ENCODE assay signal across 19 cellular contexts in the genomic region with DNA sequence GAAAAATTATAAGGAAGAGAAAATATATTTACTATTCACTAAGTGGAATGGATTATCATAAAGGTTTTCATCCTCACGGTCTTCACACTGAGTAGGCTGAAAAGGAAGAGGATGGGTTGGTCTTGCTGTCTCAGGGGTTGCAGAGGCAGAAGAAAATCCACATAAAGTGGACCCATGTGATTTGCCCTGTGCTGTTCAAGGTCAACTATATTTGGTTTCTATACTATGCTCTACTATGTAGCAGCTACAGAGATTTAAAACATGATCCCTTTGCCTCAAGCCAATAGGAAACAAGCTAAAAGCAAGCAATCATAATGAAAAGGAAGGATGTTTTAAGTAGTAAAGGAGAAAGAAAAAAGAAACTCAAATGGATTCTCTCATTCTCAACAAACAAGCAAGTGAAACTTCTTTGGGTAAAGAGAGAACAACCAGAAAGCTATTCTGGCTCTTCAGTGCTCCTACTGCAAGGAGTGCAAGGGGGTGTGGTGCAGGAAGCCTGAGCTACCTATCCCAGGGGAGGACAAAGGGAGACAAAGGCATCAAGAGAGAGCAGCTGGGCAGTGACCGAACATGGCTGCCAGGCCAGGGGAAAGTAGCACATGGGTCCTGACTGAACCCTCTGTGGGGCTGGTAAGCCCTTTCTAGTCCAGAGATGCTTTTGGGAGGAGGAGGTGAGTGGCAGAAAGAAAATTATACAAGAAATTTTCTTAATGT. TPM values are rescaled to one million over a fixed set of nuclear protein-coding genes. Genes with fewer than 3 reads are reported as not detected.
A peak's percentile ranks its signal among the peaks of the same experiment; 100 is the strongest.
DNase-seq lines count a peak whose midpoint lies in the region; ATAC-seq, FAIRE-seq and TF ChIP-seq lines count a peak whose summit lies in the region.
"Had no signal": no experiment of that assay in that cellular context is flagged by ENCODE, and none has a peak within 500 bp of the region (broad histone marks: within the 10 kb centered on the region; RNA-seq: fewer than 3 reads in every experiment).

No MANE protein-coding gene starts in this region.

- no peak overlapping the region for H4K5ac ChIP-seq in mesendoderm (ENCODE audit: low read length)

- no peak overlapping the region for H2BK120ac ChIP-seq in mesendoderm (ENCODE audit: low read depth, low read length)

- H3K27ac ChIP-seq in SJCRH30 (no peak overlapping the region), mesendoderm (ENCODE audit: low read depth, low read length) (no peak overlapping the region)
- H3K27ac ChIP-seq: 22Rv1, thyroid gland had no signal

- ATAC-seq in HG02981 (IDR thresholded peaks at IDR 0.05; ENCODE audit: unreplicated experiment) (no peak), GM21737 (IDR thresholded peaks at IDR 0.05; ENCODE audit: unreplicated experiment) (no peak), GM21515 (IDR thresholded peaks at IDR 0.05; ENCODE audit: unreplicated experiment) (no peak)
- ATAC-seq: activated CD8-positive, alpha-beta memory T cell treated with anti-CD3 and anti-CD28 coated beads, Interleukin-2, amount 10 ng/mL, durations not matched to agents 7 days and 5 days; left lobe of liver had no signal

- no peaks in the 10 kb centered on the region for H3K9me3 ChIP-seq in SJCRH30 (replicated peaks)
- H3K9me3 ChIP-seq: HAP-1, thyroid gland had no signal

- no peaks in the 10 kb centered on the region for H3K36me3 ChIP-seq in SJCRH30
- H3K36me3 ChIP-seq in mesendoderm (ENCODE audit: control insufficient read depth, insufficient read depth, low read length): no peaks in the 10 kb centered on the region
- H3K36me3 ChIP-seq: HAP-1, thyroid gland had no signal

- H3K56ac ChIP-seq in mesendoderm (ENCODE audit: low read length): no peak overlapping the region

- DNase-seq in DMS 273 (lab: John Stamatoyannopoulos, UW; ENCODE audit: unreplicated experiment): peak; percentile 5
- no peak for DNase-seq in DMS 273 treated with DMSO at 0.1 percent for 48 hours (lab: John Stamatoyannopoulos, UW)
- DNase-seq in GM12891 (ENCODE audit: insufficient read length, low spot score): no peak
- peak; percentile 10 to 23 for DNase-seq in SJCRH30
- DNase-seq in mesendoderm: peak; percentile 6
- DNase-seq: activated CD8-positive, alpha-beta memory T cell treated with anti-CD3 and anti-CD28 coated beads, Interleukin-2, amount 10 ng/mL, durations not matched to agents 7 days and 5 days; activated gamma-delta T cell treated with Interleukin-2 at 50 U/mL for 16 hours; naive B cell; NCI-H2171; T-helper 2 cell; thyroid gland had no signal

- no peak overlapping the region for H4K8ac ChIP-seq in mesendoderm (ENCODE audit: low read depth, low read length)

- H3K27me3 ChIP-seq in SJCRH30: no peaks in the 10 kb centered on the region
- no peaks in the 10 kb centered on the region for H3K27me3 ChIP-seq in mesendoderm (ENCODE audit: insufficient read depth, low read length, poor library complexity)
- H3K27me3 ChIP-seq: thyroid gland had no signal

- H3K4me2 ChIP-seq in mesendoderm (ENCODE audit: low read length): no peak overlapping the region
- H3K4me2 ChIP-seq: smooth muscle cell had no signal

- WGBS in mesendoderm (ENCODE audit: extremely low coverage, insufficient coverage, low lambda C conversion rate): no CpG with 5 or more reads among the region's 2 CpGs

- H3K23ac ChIP-seq in mesendoderm (ENCODE audit: low read length): no peak overlapping the region

- no peaks in the 10 kb centered on the region for H3K79me2 ChIP-seq in mesendoderm (ENCODE audit: control insufficient read depth, insufficient read depth, low read length)

- H3K9ac ChIP-seq in mesendoderm (ENCODE audit: low read length): no peak overlapping the region

- H3K4me1 ChIP-seq in SJCRH30 (no peaks in the 10 kb centered on the region; the same call in 1 of the 2 replicates), mesendoderm (ENCODE audit: control insufficient read depth, low read depth, low read length) (no peaks in the 10 kb centered on the region)
- H3K4me1 ChIP-seq: HAP-1, thyroid gland had no signal

- no peak for TF ChIP-seq POLR2A in GM12891 (IDR thresholded peaks at IDR 0.05; ENCODE audit: low read depth, low read length)

- H3K79me1 ChIP-seq in mesendoderm (ENCODE audit: low read length): no peaks in the 10 kb centered on the region

- H2AK5ac ChIP-seq in mesendoderm (ENCODE audit: low read length): no peak overlapping the region

- H3K4ac ChIP-seq in mesendoderm (ENCODE audit: low read depth, low read length): no peak overlapping the region

- FAIRE-seq in GM12891 (lab: Jason Lieb, UNC): peak; percentile 54
- FAIRE-seq: endometrium had no signal

- H3K4me3 ChIP-seq in SJCRH30 (no peak overlapping the region), mesendoderm (ENCODE audit: low read length) (no peak overlapping the region)
- H3K4me3 ChIP-seq: HAP-1, smooth muscle cell, thyroid gland had no signal

- H3K18ac ChIP-seq in mesendoderm (ENCODE audit: low read length): no peak overlapping the region

- H2BK15ac ChIP-seq in mesendoderm (replicated peaks; ENCODE audit: low read depth): no peak overlapping the region

- no peak overlapping the region for H2BK5ac ChIP-seq in mesendoderm (ENCODE audit: low read length)

TF ChIP-seq in GM12891, 5 proteins besides CTCF, POLR2A, EP300 and RAD21:
- TF ChIP-seq PAX5 (IDR thresholded peaks at IDR 0.05; ENCODE audit: insufficient read depth, low read length, severe bottlenecking) (no peak), POU2F2 (IDR thresholded peaks at IDR 0.05; ENCODE audit: low read depth, low read length) (no peak), SPI1 (IDR thresholded peaks at IDR 0.05; ENCODE audit: low read depth, low read length) (no peak), TAF1 (IDR thresholded peaks at IDR 0.05; ENCODE audit: low read depth, low read length) (no peak), POLR2AphosphoS5 (IDR thresholded peaks at IDR 0.05; ENCODE audit: low read depth, low read length) (no peak)

RNA-seq across cellular contexts. Expression of a gene that starts 35.9 kb away (rescaled TPM):
- polyA plus RNA-seq in GM12891 (2012; ENCODE audit: low read depth, missing spikeins): 3.5 TPM
- total RNA-seq in SJCRH30 (2014; rRNA removed; shearing (Covaris generic)): 13.9 and 15.4 TPM in 2 replicates
- polyA plus RNA-seq in mesendoderm (2013, experiment 1 of 2): 5.4 TPM
- polyA plus RNA-seq in mesendoderm (2013, experiment 2 of 2): 5.6 TPM

Comparison
In these comparisons a context has a peak if more than half of its experiments do, and no peak if none do; other contexts are left out.
1. DNase-seq: peak in DMS 273 (single experiment), SJCRH30 (2 of 2) and mesendoderm (single experiment); none in DMS 273 treated with DMSO at 0.1 percent for 48 hours (single experiment) and GM12891 (single experiment).